In genomic region chr4:158895797-158896442, GRCh38 we compare ENCODE assay signal across 8 cellular contexts.
DNase-seq lines count a peak whose midpoint lies in the region; ATAC-seq and TF ChIP-seq lines count a peak whose summit lies in the region.
"Had no signal": no experiment of that assay in that cellular context is flagged by ENCODE, and none has a peak within 500 bp of the region (broad histone marks: within the 10 kb centered on the region; RNA-seq: fewer than 3 reads in every experiment).

No MANE protein-coding gene starts in this region.

- H3K27ac ChIP-seq in SK-N-MC, result peak overlapping the region; percentile 60
- peak overlapping the region in 3 of 5 donors; percentile 14 to 31 (median 16) for H3K27ac ChIP-seq in stomach
- H3K27ac ChIP-seq: coronary artery had no signal

- TF ChIP-seq EP300 in stomach (IDR thresholded peaks at IDR 0.05), result no peak

- DNase-seq in SK-N-MC (ENCODE audit: low read depth, low spot score) (no peak), left ventricle myocardium superior (no peak), stomach (peak; percentile 31), mesenteric fat pad (ENCODE audit: low spot score) (no peak), NCI-H1048 (lab: John Stamatoyannopoulos, UW) (no peak)
- DNase-seq in activated naive CD4-positive, alpha-beta T cell treated with anti-CD3 and anti-CD28 coated beads, Interleukin-2, amount 50 U/mL, for 16 hours, result no peak

- H3K9me3 ChIP-seq in SK-N-MC (ENCODE audit: low read depth, low read length) (no peaks in the 10 kb centered on the region), stomach (no peaks in the 10 kb centered on the region)

- peak; percentile 7 for TF ChIP-seq CTCF in GM12873 (IDR thresholded peaks at IDR 0.05; ENCODE audit: insufficient read depth, low read depth, low read length, missing control alignments)
- TF ChIP-seq CTCF in stomach (IDR thresholded peaks at IDR 0.05), result peak in 1 of 7 experiments; percentile 10

- TF ChIP-seq POLR2A in stomach (IDR thresholded peaks at IDR 0.05), result no peak

- intact Hi-C loops in left ventricle myocardium superior (cut with micrococcal nuclease) (no loop called here), stomach (cut with DNase I; ENCODE audit: low total_unique reads) (no loop called here)

- no peaks in the 10 kb centered on the region for H3K27me3 ChIP-seq in stomach

- no peaks in the 10 kb centered on the region for H3K36me3 ChIP-seq in SK-N-MC (ENCODE audit: insufficient read depth, low read length)
- peaks cover 12 to 60% (median 51%) of the 10 kb centered on the region in 4 donors for H3K36me3 ChIP-seq in stomach

- peak; percentile 52 for ATAC-seq in left ventricle myocardium superior

- H3K9ac ChIP-seq in SK-N-MC (ENCODE audit: insufficient read length), result no peak overlapping the region

- peaks cover 0 to 13% (median 7%) of the 10 kb centered on the region in 4 donors for H3K4me1 ChIP-seq in stomach

- 0 out of 2 replicates have a peak overlapping the region, but pooled peaks have one; percentile 16 for H3K4me3 ChIP-seq in SK-N-MC
- no peak overlapping the region for H3K4me3 ChIP-seq in stomach
- H3K4me3 ChIP-seq: coronary artery had no signal

- WGBS in stomach, 5 donors, result 60 to 69% (median 65%) methylated on average over 11 of the region's 11 CpGs
